1 cellular context compared by ENCODE assay signal in the genomic region with DNA sequence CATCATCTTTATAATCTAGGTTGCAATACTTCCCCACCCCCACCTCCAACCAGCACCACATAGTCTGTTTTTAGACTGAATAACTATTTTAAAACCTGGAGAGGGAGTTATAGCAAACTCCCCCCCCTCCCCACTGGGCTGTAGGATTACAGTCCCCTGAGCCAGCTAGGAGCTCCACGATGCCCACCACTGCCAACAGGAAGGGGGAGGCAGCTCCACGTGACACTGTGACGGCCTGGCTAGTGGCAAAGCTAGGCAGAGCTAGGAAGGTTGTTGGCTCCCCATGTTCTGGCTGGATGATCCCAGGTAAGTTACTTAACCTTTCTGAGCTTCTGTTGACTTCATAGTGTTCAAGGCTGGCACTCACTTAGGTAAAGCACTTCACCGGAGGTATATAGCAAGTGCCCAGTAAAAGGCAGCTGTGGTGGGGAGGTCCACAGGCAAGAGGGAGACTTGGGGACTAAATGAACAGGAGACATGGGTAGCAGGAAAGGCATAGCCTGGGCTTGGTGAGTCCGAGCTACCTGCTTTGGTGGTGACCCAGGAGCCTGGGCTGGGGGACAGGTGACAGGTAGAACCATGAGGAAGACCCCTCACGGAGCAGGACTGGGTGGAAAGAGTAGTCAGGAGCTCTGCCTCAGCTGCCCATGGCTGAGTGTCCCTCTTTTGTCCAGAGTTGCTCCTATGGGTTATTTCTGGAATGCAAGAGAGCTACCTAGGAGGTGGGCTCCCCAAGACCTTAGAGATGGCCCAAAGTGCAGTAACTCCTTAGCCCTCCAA.
TF ChIP-seq lines count a peak whose summit lies in the region.

No MANE protein-coding gene starts in this region.

TF ChIP-seq in Ishikawa, 13 proteins besides CTCF, POLR2A, EP300 and RAD21 (continued from another document):
- no peak for TF ChIP-seq REST (IDR thresholded peaks at IDR 0.05; ENCODE audit: low read depth)
